ENCODE assay signal across 22 cellular contexts in genomic region chr7:156155988-156156733, GRCh38.
DNase-seq lines count a peak whose midpoint lies in the region; ATAC-seq, FAIRE-seq and TF ChIP-seq lines count a peak whose summit lies in the region.
"Had no signal": no experiment of that assay in that cellular context is flagged by ENCODE, and none has a peak within 500 bp of the region (broad histone marks: within the 10 kb centered on the region; RNA-seq: fewer than 3 reads in every experiment).

No MANE protein-coding gene starts in this region.

- H3K4me1 ChIP-seq in HepG2 (ENCODE audit: insufficient read depth, low read length) (no peaks in the 10 kb centered on the region), vagina (no peaks in the 10 kb centered on the region)
- H3K4me1 ChIP-seq: colonic mucosa, prostate gland had no signal

- CTCF ChIA-PET in HepG2 (lab: Yijun Ruan, JAX; ENCODE audit: low intra/inter-chr PET ratio, low total read pairs) (interaction anchor here (1.1 to 1.4 kb wide), 2 partner anchors 340 to 359 kb away, joined by 4 to 6 read pairs; no protein-coding TSS in a partner anchor), WTC11 (lab: Charles Lee) (interaction anchor here (0.9 to 1.0 kb wide), 3 partner anchors 26 to 728 kb away, joined by 3 to 4 read pairs (median 4); no protein-coding TSS in a partner anchor)

- H3K9me3 ChIP-seq in HepG2 (ENCODE audit: low read length): no peaks in the 10 kb centered on the region
- no peaks in the 10 kb centered on the region for H3K9me3 ChIP-seq in vagina
- H3K9me3 ChIP-seq: colonic mucosa, prostate gland had no signal

- ATAC-seq in activated naive CD8-positive, alpha-beta T cell treated with anti-CD3 and anti-CD28 coated beads, Interleukin-2, amount 50 U/mL, for 24 hours: peak; percentile 36
- ATAC-seq in HepG2: peak; percentile 39
- no peak for ATAC-seq in WTC11
- ATAC-seq: activated CD4-positive, alpha-beta T cell treated with anti-CD3 and anti-CD28 coated beads for 36 hours; activated CD8-positive, alpha-beta memory T cell treated with anti-CD3 and anti-CD28 coated beads, Interleukin-2, amount 10 ng/mL, durations not matched to agents 7 days and 5 days had no signal

- 48% methylated on average over 12 of the region's 12 CpGs for WGBS in HepG2 (ENCODE audit: low lambda C conversion rate)

- no peak overlapping the region for H3K27ac Mint-ChIP-seq in activated naive CD8-positive, alpha-beta T cell treated with anti-CD3 and anti-CD28 coated beads, Interleukin-2, amount 50 U/mL, for 24 hours
- H3K27ac Mint-ChIP-seq in activated naive CD8-positive, alpha-beta T cell treated with anti-CD3 and anti-CD28 coated beads for 36 hours: no peak overlapping the region
- no peak overlapping the region for H3K27ac Mint-ChIP-seq in WTC11
- H3K27ac Mint-ChIP-seq: activated CD4-positive, alpha-beta T cell treated with anti-CD3 and anti-CD28 coated beads for 36 hours; activated CD8-positive, alpha-beta memory T cell treated with anti-CD3 and anti-CD28 coated beads, Interleukin-2, amount 10 ng/mL, durations not matched to agents 7 days and 5 days had no signal

- H3K9me3 Mint-ChIP-seq in activated naive CD8-positive, alpha-beta T cell treated with anti-CD3 and anti-CD28 coated beads, Interleukin-2, amount 50 U/mL, for 24 hours: no peaks in the 10 kb centered on the region
- no peaks in the 10 kb centered on the region for H3K9me3 Mint-ChIP-seq in activated naive CD8-positive, alpha-beta T cell treated with anti-CD3 and anti-CD28 coated beads for 36 hours
- H3K9me3 Mint-ChIP-seq in WTC11: peaks cover 56% of the 10 kb centered on the region
- H3K9me3 Mint-ChIP-seq: nephron had no signal

- no peak overlapping the region for H3K4me2 ChIP-seq in HepG2 (ENCODE audit: low read depth, low read length)
- H3K4me2 ChIP-seq: smooth muscle cell had no signal

- peaks cover 3% of the 10 kb centered on the region for H3K27me3 Mint-ChIP-seq in activated naive CD8-positive, alpha-beta T cell treated with anti-CD3 and anti-CD28 coated beads, Interleukin-2, amount 50 U/mL, for 24 hours
- H3K27me3 Mint-ChIP-seq in activated naive CD8-positive, alpha-beta T cell treated with anti-CD3 and anti-CD28 coated beads for 36 hours: peaks cover 6% of the 10 kb centered on the region
- H3K27me3 Mint-ChIP-seq in WTC11 (ENCODE audit: low read depth): no peaks in the 10 kb centered on the region; the same call in none of the 2 replicates
- H3K27me3 Mint-ChIP-seq: activated CD8-positive, alpha-beta memory T cell treated with anti-CD3 and anti-CD28 coated beads, Interleukin-2, amount 10 ng/mL, durations not matched to agents 7 days and 5 days had no signal

- TF ChIP-seq EP300 in HepG2 (IDR thresholded peaks at IDR 0.05; ENCODE audit: low read depth in 2 of 2, low read length in 2 of 2): no peak
- TF ChIP-seq EP300 in HepG2 (CRISPR knock-in tag; IDR thresholded peaks at IDR 0.05; ENCODE audit: borderline replicate concordance): no peak

- H3K36me3 ChIP-seq in HepG2 (replicated peaks in 1 of 2; ENCODE audit: control insufficient read depth in 1 of 2, insufficient read depth in 2 of 2, low read length in 2 of 2) (no peaks in the 10 kb centered on the region), vagina (no peaks in the 10 kb centered on the region)
- H3K36me3 ChIP-seq: brain microvascular endothelial cell, colonic mucosa, prostate gland had no signal

- H3K4me3 ChIP-seq in HepG2 (replicated peaks in 1 of 3; ENCODE audit: insufficient read depth in 1 of 3, low read depth in 2 of 3, low read length in 3 of 3) (no peak overlapping the region), vagina (no peak overlapping the region)
- H3K4me3 ChIP-seq: colonic mucosa, K562, prostate gland, smooth muscle cell had no signal

- TF ChIP-seq POLR2A in HepG2 (IDR thresholded peaks at IDR 0.05; ENCODE audit: insufficient read depth in 1 of 2, low read depth in 2 of 2, low read length in 2 of 2) (no peak), vagina (IDR thresholded peaks at IDR 0.05) (no peak)

- H2AFZ ChIP-seq in HepG2 (ENCODE audit: low read length): no peak overlapping the region

- no peak for TF ChIP-seq RAD21 in HepG2 (CRISPR knock-in tag; IDR thresholded peaks at IDR 0.05)

- no peaks in the 10 kb centered on the region for H4K20me1 ChIP-seq in HepG2 (ENCODE audit: insufficient read depth, low read length)

- peaks cover 2 to 31% of the 10 kb centered on the region in 2 experiments; a peak in 4 of 5 replicates for H3K27me3 ChIP-seq in HepG2 (ENCODE audit: control insufficient read depth in 1 of 2, insufficient read depth in 2 of 2, low read length in 2 of 2)
- no peaks in the 10 kb centered on the region for H3K27me3 ChIP-seq in vagina
- H3K27me3 ChIP-seq: brain microvascular endothelial cell, colonic mucosa had no signal

- POLR2A ChIA-PET in HepG2 (lab: Yijun Ruan, JAX) (no interaction called here), WTC11 (lab: Charles Lee) (no interaction called here)

- H3K4me1 Mint-ChIP-seq in activated naive CD8-positive, alpha-beta T cell treated with anti-CD3 and anti-CD28 coated beads, Interleukin-2, amount 50 U/mL, for 24 hours: no peaks in the 10 kb centered on the region
- no peaks in the 10 kb centered on the region for H3K4me1 Mint-ChIP-seq in activated naive CD8-positive, alpha-beta T cell treated with anti-CD3 and anti-CD28 coated beads for 36 hours
- peaks cover 7% of the 10 kb centered on the region for H3K4me1 Mint-ChIP-seq in WTC11
- H3K4me1 Mint-ChIP-seq: activated CD4-positive, alpha-beta T cell treated with anti-CD3 and anti-CD28 coated beads for 36 hours; activated CD8-positive, alpha-beta memory T cell treated with anti-CD3 and anti-CD28 coated beads, Interleukin-2, amount 10 ng/mL, durations not matched to agents 7 days and 5 days; CD14-positive monocyte had no signal

- intact Hi-C loops in HepG2 (cut with micrococcal nuclease; ENCODE audit: unreplicated experiment): loop anchor here (2.0 kb wide), 1 partner anchor 341 kb away; no protein-coding TSS in a partner anchor
- intact Hi-C loops in vagina (cut with DNase I): no loop called here

- no peaks in the 10 kb centered on the region for H3K36me3 Mint-ChIP-seq in activated naive CD8-positive, alpha-beta T cell treated with anti-CD3 and anti-CD28 coated beads, Interleukin-2, amount 50 U/mL, for 24 hours (ENCODE audit: low read depth)
- H3K36me3 Mint-ChIP-seq in activated naive CD8-positive, alpha-beta T cell treated with anti-CD3 and anti-CD28 coated beads for 36 hours: no peaks in the 10 kb centered on the region
- peaks cover 46% of the 10 kb centered on the region for H3K36me3 Mint-ChIP-seq in WTC11
- H3K36me3 Mint-ChIP-seq: activated CD8-positive, alpha-beta memory T cell treated with anti-CD3 and anti-CD28 coated beads, Interleukin-2, amount 10 ng/mL, durations not matched to agents 7 days and 5 days; CD14-positive monocyte had no signal

- FAIRE-seq in HepG2 (lab: Jason Lieb, UNC): no peak
- no peak for FAIRE-seq in D721Med (lab: Jason Lieb, UNC)
- FAIRE-seq: G401.6 had no signal

- TF ChIP-seq CTCF in HepG2 (CRISPR knock-in tag; IDR thresholded peaks at IDR 0.05) (no peak), vagina (IDR thresholded peaks at IDR 0.05) (no peak), D721Med (IDR thresholded peaks at IDR 0.05; ENCODE audit: insufficient read depth, missing control alignments) (no peak), WTC11 (IDR thresholded peaks at IDR 0.05) (no peak)

- no peak overlapping the region for H3K4me3 Mint-ChIP-seq in activated naive CD8-positive, alpha-beta T cell treated with anti-CD3 and anti-CD28 coated beads, Interleukin-2, amount 50 U/mL, for 24 hours
- H3K4me3 Mint-ChIP-seq in activated naive CD8-positive, alpha-beta T cell treated with anti-CD3 and anti-CD28 coated beads for 36 hours: no peak overlapping the region
- H3K4me3 Mint-ChIP-seq in WTC11: no peak overlapping the region
- H3K4me3 Mint-ChIP-seq: activated CD4-positive, alpha-beta T cell treated with anti-CD3 and anti-CD28 coated beads for 36 hours; activated CD8-positive, alpha-beta memory T cell treated with anti-CD3 and anti-CD28 coated beads, Interleukin-2, amount 10 ng/mL, durations not matched to agents 7 days and 5 days; CD14-positive monocyte; nephron had no signal

- H3K27ac ChIP-seq in HepG2 (ENCODE audit: extremely low read length, insufficient read depth, low read length): no peak overlapping the region
- H3K27ac ChIP-seq in vagina: no peak overlapping the region
- H3K27ac ChIP-seq: brain microvascular endothelial cell, colonic mucosa, prostate gland had no signal

- DNase-seq in activated naive CD8-positive, alpha-beta T cell treated with anti-CD3 and anti-CD28 coated beads, Interleukin-2, amount 50 U/mL, for 24 hours: no peak
- DNase-seq in activated naive CD8-positive, alpha-beta T cell treated with anti-CD3 and anti-CD28 coated beads for 36 hours: no peak
- DNase-seq in NCI-H748 treated with DMSO at 0.1 percent for 48 hours (lab: John Stamatoyannopoulos, UW) (peak; percentile 17), HepG2 (ENCODE audit: low spot score) (no peak), vagina (ENCODE audit: extremely low spot score in 2 of 2) (peak; percentile 46 to 60), HT-29 (ENCODE audit: low spot score) (no peak), D721Med (ENCODE audit: insufficient read length, low spot score) (no peak), WTC11 (ENCODE audit: low spot score) (no peak)
- DNase-seq: colonic mucosa; NCI-H1930; NCI-H510A; Right ventricle myocardium superior; stimulated activated CD4-positive, alpha-beta T cell treated with anti-CD3 and anti-CD28 coated beads, Interleukin-4, amount 100 ng/mL, for 24 hours had no signal

- no peak overlapping the region for H3K9ac ChIP-seq in HepG2 (ENCODE audit: insufficient read depth, low read depth, low read length)

- BruUV-seq in HepG2 (replicated peaks; lab: Mats Ljungman, UMichigan): no TSS peak

- in situ Hi-C loops in HepG2 (cut with HindIII; ENCODE audit: extremely low pct_ligation_motif_present, low pct_unique_long_range_greater_than_20kb): loop anchor here (5.0 kb wide), 1 partner anchor 339 kb away; no protein-coding TSS in a partner anchor

- H3K79me2 ChIP-seq in HepG2 (ENCODE audit: insufficient read depth, low read length): no peaks in the 10 kb centered on the region

TF ChIP-seq in WTC11, 78 proteins besides CTCF, POLR2A, EP300 and RAD21 (continues in another document):
- TF ChIP-seq E2F1 (CRISPR knock-in tag; IDR thresholded peaks at IDR 0.05) (no peak), ZNF396 (CRISPR knock-in tag; IDR thresholded peaks at IDR 0.05; ENCODE audit: borderline replicate concordance) (no peak), OVOL2 (CRISPR knock-in tag; IDR thresholded peaks at IDR 0.05; ENCODE audit: borderline replicate concordance) (no peak)

Comparison
In these comparisons a context has a peak if more than half of its experiments do, and no peak if none do; other contexts are left out.
1. DNase-seq: peak in NCI-H748 treated with DMSO at 0.1 percent for 48 hours (single experiment) and vagina (2 of 2); none in activated naive CD8-positive, alpha-beta T cell treated with anti-CD3 and anti-CD28 coated beads, Interleukin-2, amount 50 U/mL, for 24 hours (single experiment), activated naive CD8-positive, alpha-beta T cell treated with anti-CD3 and anti-CD28 coated beads for 36 hours (single experiment), HepG2 (single experiment), HT-29 (single experiment), D721Med (single experiment) and WTC11 (single experiment).